Comparison of ENCODE assay signal across 8 cellular contexts in genomic region chr5:43042626-43043399, GRCh38. TPM values are rescaled to one million over a fixed set of nuclear protein-coding genes. Genes with fewer than 3 reads are reported as not detected.
DNase-seq lines count a peak whose midpoint lies in the region; ATAC-seq and TF ChIP-seq lines count a peak whose summit lies in the region.

No MANE protein-coding gene starts in this region.

- peaks cover 4% of the 10 kb centered on the region for H3K4me1 ChIP-seq in endodermal cell (ENCODE audit: control insufficient read depth, insufficient read depth, low read length)
- peaks cover 32% of the 10 kb centered on the region for H3K4me1 ChIP-seq in mucosa of stomach (ENCODE audit: control insufficient read depth, insufficient read depth, low read length)

- H3K4me3 ChIP-seq in endodermal cell (ENCODE audit: low read length) (peak overlapping the region; percentile 84), mucosa of stomach (ENCODE audit: low read length) (peak overlapping the region; percentile 71)

- no peaks in the 10 kb centered on the region for H3K36me3 ChIP-seq in endodermal cell (ENCODE audit: control insufficient read depth, insufficient read depth, low read length)
- H3K36me3 ChIP-seq in mucosa of stomach (ENCODE audit: control insufficient read depth, insufficient read depth, low read length): no peaks in the 10 kb centered on the region

- H3K27me3 ChIP-seq in endodermal cell (ENCODE audit: control insufficient read depth, insufficient read depth, low read length, poor library complexity, severe bottlenecking) (peaks cover 72% of the 10 kb centered on the region), mucosa of stomach (ENCODE audit: control insufficient read depth, insufficient read depth, low read length) (peaks cover 71% of the 10 kb centered on the region)

- TF ChIP-seq POLR2A in GM19193 (IDR thresholded peaks at IDR 0.05; ENCODE audit: extremely low read depth, insufficient read depth, insufficient read length): peak; percentile 19

- WGBS in endodermal cell (ENCODE audit: insufficient coverage in 1 of 2, insufficient read length in 1 of 2), 2 experiments: 3 to 5% methylated on average over 42 to 58 of the region's 58 CpGs

- TF ChIP-seq CTCF in endodermal cell (conservative IDR thresholded peaks at IDR 0.05): peak; percentile 3

- H3K27me3 Mint-ChIP-seq in activated CD8-positive, alpha-beta T cell treated with anti-CD3 and anti-CD28 coated beads, Interleukin-2, amount 10 ng/mL, durations not matched to agents 7 days and 5 days (ENCODE audit: low read depth): no peaks in the 10 kb centered on the region
- H3K27me3 Mint-ChIP-seq in endodermal cell (ENCODE audit: insufficient read depth): peaks cover 87% of the 10 kb centered on the region
- H3K27me3 Mint-ChIP-seq in stimulated activated naive CD8-positive, alpha-beta T cell treated with anti-CD3 and anti-CD28 coated beads, Interleukin-15, amount 100 ng/mL, for 72 hours: no peaks in the 10 kb centered on the region

- H3K4me3 Mint-ChIP-seq in activated CD8-positive, alpha-beta T cell treated with anti-CD3 and anti-CD28 coated beads, Interleukin-2, amount 10 ng/mL, durations not matched to agents 7 days and 5 days: peak overlapping the region; percentile 93
- H3K4me3 Mint-ChIP-seq in endodermal cell: peak overlapping the region; percentile 60
- peak overlapping the region; percentile 92 to 95 for H3K4me3 Mint-ChIP-seq in stimulated activated naive CD8-positive, alpha-beta T cell treated with anti-CD3 and anti-CD28 coated beads, Interleukin-15, amount 100 ng/mL, for 72 hours

- H3K27ac Mint-ChIP-seq in activated CD8-positive, alpha-beta T cell treated with anti-CD3 and anti-CD28 coated beads, Interleukin-2, amount 10 ng/mL, durations not matched to agents 7 days and 5 days: peak overlapping the region; percentile 100
- peak overlapping the region; percentile 32 for H3K27ac Mint-ChIP-seq in endodermal cell
- peak overlapping the region; percentile 98 to 99 for H3K27ac Mint-ChIP-seq in stimulated activated naive CD8-positive, alpha-beta T cell treated with anti-CD3 and anti-CD28 coated beads, Interleukin-15, amount 100 ng/mL, for 72 hours

- H3K27ac ChIP-seq in endodermal cell (ENCODE audit: low read depth, low read length): peak overlapping the region; percentile 35

- H3K4me1 Mint-ChIP-seq in activated CD8-positive, alpha-beta T cell treated with anti-CD3 and anti-CD28 coated beads, Interleukin-2, amount 10 ng/mL, durations not matched to agents 7 days and 5 days (ENCODE audit: low read depth): peaks cover 29% of the 10 kb centered on the region
- H3K4me1 Mint-ChIP-seq in endodermal cell: peaks cover 33% of the 10 kb centered on the region
- H3K4me1 Mint-ChIP-seq in stimulated activated naive CD8-positive, alpha-beta T cell treated with anti-CD3 and anti-CD28 coated beads, Interleukin-15, amount 100 ng/mL, for 72 hours: peaks cover 40% of the 10 kb centered on the region

- peaks cover 34% of the 10 kb centered on the region for H3K36me3 Mint-ChIP-seq in activated CD8-positive, alpha-beta T cell treated with anti-CD3 and anti-CD28 coated beads, Interleukin-2, amount 10 ng/mL, durations not matched to agents 7 days and 5 days (ENCODE audit: low read depth)
- no peaks in the 10 kb centered on the region for H3K36me3 Mint-ChIP-seq in endodermal cell (ENCODE audit: low read depth)

- H3K9ac ChIP-seq in endodermal cell (ENCODE audit: extremely low read depth, low read length, poor library complexity, severe bottlenecking) (peak overlapping the region; percentile 21), mucosa of stomach (ENCODE audit: low read length) (peak overlapping the region; percentile 70)

- POLR2A ChIA-PET in activated CD8-positive, alpha-beta T cell treated with anti-CD3 and anti-CD28 coated beads, Interleukin-2, amount 10 ng/mL, durations not matched to agents 7 days and 5 days (lab: Charles Lee): interaction anchor here (0.7 to 8.1 kb wide), 16 partner anchors 8 to 513 kb away, joined by 3 to 532 read pairs (median 17); partner anchors contain the start of genes HMGCS1, TMEM267 and ZNF131

- DNase-seq in CD1c-positive myeloid dendritic cell (ENCODE audit: extremely low spot score) (peak; percentile 75), NCI-H69 (lab: John Stamatoyannopoulos, UW) (peak; percentile 54), endodermal cell (peak; percentile 76)
- peak; percentile 87 for DNase-seq in activated CD8-positive, alpha-beta T cell treated with anti-CD3 and anti-CD28 coated beads, Interleukin-2, amount 10 ng/mL, durations not matched to agents 7 days and 5 days
- peak; percentile 81 to 87 for DNase-seq in stimulated activated naive CD8-positive, alpha-beta T cell treated with anti-CD3 and anti-CD28 coated beads, Interleukin-15, amount 100 ng/mL, for 72 hours

- CTCF ChIA-PET in activated CD8-positive, alpha-beta T cell treated with anti-CD3 and anti-CD28 coated beads, Interleukin-2, amount 10 ng/mL, durations not matched to agents 7 days and 5 days (lab: Charles Lee): interaction anchor here (1.2 to 3.2 kb wide), 14 partner anchors 18 to 347 kb away, joined by 3 to 81 read pairs (median 16); partner anchors contain the start of genes HMGCS1 and ZNF131

- peak; percentile 29 for ATAC-seq in HG03378 (IDR thresholded peaks at IDR 0.05; ENCODE audit: unreplicated experiment)
- peak; percentile 27 for ATAC-seq in activated CD8-positive, alpha-beta T cell treated with anti-CD3 and anti-CD28 coated beads, Interleukin-2, amount 10 ng/mL, durations not matched to agents 7 days and 5 days
- ATAC-seq in stimulated activated naive CD8-positive, alpha-beta T cell treated with anti-CD3 and anti-CD28 coated beads, Interleukin-15, amount 100 ng/mL, for 72 hours: peak; percentile 47

- H3K9me3 Mint-ChIP-seq in activated CD8-positive, alpha-beta T cell treated with anti-CD3 and anti-CD28 coated beads, Interleukin-2, amount 10 ng/mL, durations not matched to agents 7 days and 5 days (ENCODE audit: insufficient read depth): no peaks in the 10 kb centered on the region
- H3K9me3 Mint-ChIP-seq in endodermal cell: no peaks in the 10 kb centered on the region
- no peaks in the 10 kb centered on the region for H3K9me3 Mint-ChIP-seq in stimulated activated naive CD8-positive, alpha-beta T cell treated with anti-CD3 and anti-CD28 coated beads, Interleukin-15, amount 100 ng/mL, for 72 hours

- H3K9me3 ChIP-seq in endodermal cell (ENCODE audit: control insufficient read depth, low read length) (no peaks in the 10 kb centered on the region), mucosa of stomach (ENCODE audit: control insufficient read depth, low read length) (no peaks in the 10 kb centered on the region)

RNA-seq across cellular contexts. Expression of gene ANXA2R, which starts 2.7 kb away (rescaled TPM):
- 10 to 100 TPM; 28.0 to 29.3 TPM for total RNA-seq in activated CD8-positive, alpha-beta T cell treated with anti-CD3 and anti-CD28 coated beads, Interleukin-2, amount 10 ng/mL, durations not matched to agents 7 days and 5 days
- total RNA-seq in endodermal cell: under 1 TPM; 0.73 to 0.97 TPM
- 1.5 TPM for polyA plus RNA-seq in endodermal cell (2013, experiment 1 of 2)
- 0.91 TPM for polyA plus RNA-seq in endodermal cell (2013, experiment 2 of 2)

Comparison
In these comparisons a context has a peak if more than half of its experiments do, and no peak if none do; other contexts are left out.
1. Peak in every context shown above with its lines: DNase-seq, ATAC-seq, H3K4me3 ChIP-seq and H3K27ac ChIP-seq.
2. H3K27ac Mint-ChIP-seq: peak in every context shown above with its lines; median percentile 100 in activated CD8-positive, alpha-beta T cell treated with anti-CD3 and anti-CD28 coated beads, Interleukin-2, amount 10 ng/mL, durations not matched to agents 7 days and 5 days; 98 in stimulated activated naive CD8-positive, alpha-beta T cell treated with anti-CD3 and anti-CD28 coated beads, Interleukin-15, amount 100 ng/mL, for 72 hours; 32 in endodermal cell.
3. RNA of gene ANXA2R, which starts 2.7 kb away (total RNA-seq): 28.0 to 29.3 TPM in activated CD8-positive, alpha-beta T cell treated with anti-CD3 and anti-CD28 coated beads, Interleukin-2, amount 10 ng/mL, durations not matched to agents 7 days and 5 days; 0.73 to 0.97 TPM in endodermal cell; every median in the first group is over 10 times any median in the second.